ENCODE assay signal across 27 cellular contexts in genomic region chr11:15346907-15347306, GRCh38.
"Had no signal": no experiment of that assay in that cellular context is flagged by ENCODE, and none has a peak within 500 bp of the region (broad histone marks: within the 10 kb centered on the region; RNA-seq: fewer than 3 reads in every experiment).

No MANE protein-coding gene starts in this region.

- DNase-seq: activated CD4-positive, alpha-beta T cell treated with anti-CD3 and anti-CD28 coated beads for 36 hours; activated CD4-positive, alpha-beta T cell treated with anti-CD3 and anti-CD28 coated beads, Interleukin-2, amount 10 ng/mL, durations not matched to agents 7 days and 5 days; activated CD4-positive, alpha-beta T cell treated with anti-CD3 and anti-CD28 coated beads, Interleukin-2, amount 50 U/mL, for 48 hours; activated CD8-positive, alpha-beta T cell treated with anti-CD3 and anti-CD28 coated beads, Interleukin-2, amount 10 ng/mL, durations not matched to agents 7 days and 5 days; activated gamma-delta T cell; activated naive CD4-positive, alpha-beta T cell treated with Interleukin-2 at 50 U/mL for 16 hours; activated naive CD8-positive, alpha-beta T cell treated with anti-CD3 and anti-CD28 coated beads, Interleukin-2, amount 10 ng/mL, durations not matched to agents 7 days and 5 days; activated T-cell treated with anti-CD3 and anti-CD28 coated beads, Interleukin-2, amount 50 U/mL, for 24 hours; amygdala; NCI-H1092 treated with DMSO at 0.1 percent for 48 hours; NCI-H1417; NCI-H187 treated with DMSO at 0.1 percent for 48 hours; NCI-H2081; NCI-H2171 treated with DMSO at 0.1 percent for 48 hours; NCI-H2227 treated with DMSO at 0.1 percent for 48 hours; NCI-H524 treated with DMSO at 0.1 percent for 48 hours; NK-92 treated with Interleukin-12 subunit alpha and Interleukin-12 subunit beta, amount 100 ng/mL, for 24 hours; PC-3; Peyer's patch; RPMI8226; SHP77 treated with DMSO at 0.1 percent for 48 hours; SK-N-SH had no signal

- H3K4me3 ChIP-seq: ascending aorta, cardiac muscle cell, Peyer's patch, SJSA1 had no signal

- ATAC-seq: activated CD4-positive, alpha-beta T cell treated with anti-CD3 and anti-CD28 coated beads for 36 hours; activated CD4-positive, CD25-positive, alpha-beta regulatory T cell treated with anti-CD3 and anti-CD28 coated beads, Interleukin-2, amount 50 U/mL, for 24 hours; activated CD8-positive, alpha-beta T cell treated with anti-CD3 and anti-CD28 coated beads, Interleukin-2, amount 10 ng/mL, durations not matched to agents 7 days and 5 days; PC-3; WTC11 had no signal
